Comparison of ENCODE assay signal across 10 cellular contexts in the genomic region with DNA sequence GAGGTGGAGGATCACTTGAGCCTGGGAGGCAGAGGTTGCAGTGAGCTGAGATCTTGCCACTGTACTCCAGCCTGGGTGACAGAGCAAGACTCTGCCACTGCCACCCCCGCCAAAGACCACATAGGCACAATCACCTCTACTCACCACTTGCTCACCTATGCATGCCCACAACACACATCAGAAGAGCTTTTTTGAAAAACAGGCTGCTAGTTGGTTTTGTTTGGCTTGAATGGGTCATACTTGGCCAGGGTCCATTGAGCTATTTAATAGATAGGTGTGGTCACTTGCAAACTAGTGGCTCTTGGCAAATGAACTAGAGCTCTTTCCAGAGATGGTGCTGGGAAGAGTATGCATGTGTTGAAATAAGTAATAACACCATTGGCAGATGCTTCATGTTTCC.
DNase-seq lines count a peak whose midpoint lies in the region; ATAC-seq and TF ChIP-seq lines count a peak whose summit lies in the region.
"Had no signal": no experiment of that assay in that cellular context is flagged by ENCODE, and none has a peak within 500 bp of the region (broad histone marks: within the 10 kb centered on the region; RNA-seq: fewer than 3 reads in every experiment).

No MANE protein-coding gene starts in this region.

- H3K36me3 ChIP-seq in neural progenitor cell = peaks cover 44% of the 10 kb centered on the region

- H3F3A ChIP-seq in neural progenitor cell (ENCODE audit: low read depth) = no peaks in the 10 kb centered on the region

- no peak for TF ChIP-seq CTCF in astrocyte of the spinal cord (IDR thresholded peaks at IDR 0.05; ENCODE audit: low read depth, low read length)
- no peak for TF ChIP-seq CTCF in neural progenitor cell (IDR thresholded peaks at IDR 0.05)
- no peak for TF ChIP-seq CTCF in coronary artery (IDR thresholded peaks at IDR 0.05)

- no peaks in the 10 kb centered on the region for H3K4me1 Mint-ChIP-seq in neural progenitor cell

- peak; percentile 83 for DNase-seq in AG20443 (ENCODE audit: low spot score)
- DNase-seq in astrocyte of the spinal cord (ENCODE audit: low read depth, low spot score) = peak; percentile 59
- peak; percentile 39 for DNase-seq in kidney tubule cell (ENCODE audit: low spot score)
- no peak for DNase-seq in neural progenitor cell (ENCODE audit: low spot score)
- DNase-seq in coronary artery (ENCODE audit: low spot score) = no peak
- no peak for DNase-seq in HuH-7 (ENCODE audit: low spot score)
- DNase-seq: kidney, NCI-H510A treated with DMSO at 0.1 percent for 48 hours had no signal

- no peak overlapping the region for H3K27ac ChIP-seq in neural progenitor cell
- no peak overlapping the region for H3K27ac ChIP-seq in coronary artery

- H3K27me3 Mint-ChIP-seq in neural progenitor cell (ENCODE audit: insufficient read depth, low read depth) = no peaks in the 10 kb centered on the region

- H3K79me2 ChIP-seq in neural progenitor cell (ENCODE audit: low read depth) = no peaks in the 10 kb centered on the region

- TF ChIP-seq EP300 in Ishikawa (IDR thresholded peaks at IDR 0.05; ENCODE audit: borderline replicate concordance) = no peak

- H3K27me3 ChIP-seq in neural progenitor cell = no peaks in the 10 kb centered on the region

- H3K9me3 ChIP-seq in neural progenitor cell (ENCODE audit: low read depth) = no peaks in the 10 kb centered on the region

- H4K20me1 ChIP-seq in neural progenitor cell (ENCODE audit: low read depth) = no peaks in the 10 kb centered on the region

- no peak overlapping the region for H3K4me3 Mint-ChIP-seq in neural progenitor cell

- in situ Hi-C loops in astrocyte of the spinal cord (cut with HindIII; ENCODE audit: low sequenced_read_pairs) = no loop called here

- no peak overlapping the region for H3K9ac ChIP-seq in neural progenitor cell

- H2AFZ ChIP-seq in neural progenitor cell (replicated peaks) = no peak overlapping the region

- no peaks in the 10 kb centered on the region for H3K4me1 ChIP-seq in neural progenitor cell

- TF ChIP-seq RAD21 in Ishikawa (IDR thresholded peaks at IDR 0.05; ENCODE audit: low read depth) = no peak

- no peak overlapping the region for H3K4me2 ChIP-seq in neural progenitor cell

- H3K9me3 Mint-ChIP-seq in neural progenitor cell = no peaks in the 10 kb centered on the region

- H3K27ac Mint-ChIP-seq in neural progenitor cell = no peak overlapping the region

- ATAC-seq in GM21529 (IDR thresholded peaks at IDR 0.05; ENCODE audit: unreplicated experiment) = no peak

- H3K4me3 ChIP-seq in astrocyte of the spinal cord (ENCODE audit: low read depth, low read length) (no peak overlapping the region), neural progenitor cell (no peak overlapping the region), coronary artery (no peak overlapping the region)

- H3K36me3 Mint-ChIP-seq in neural progenitor cell = peaks cover 28% of the 10 kb centered on the region

TF ChIP-seq in Ishikawa, 13 proteins besides CTCF, POLR2A, EP300 and RAD21:
- TF ChIP-seq NFIC (IDR thresholded peaks at IDR 0.05) = peak; percentile 58; the same call in 1 of the 2 replicates
- TF ChIP-seq, protein P1, sequence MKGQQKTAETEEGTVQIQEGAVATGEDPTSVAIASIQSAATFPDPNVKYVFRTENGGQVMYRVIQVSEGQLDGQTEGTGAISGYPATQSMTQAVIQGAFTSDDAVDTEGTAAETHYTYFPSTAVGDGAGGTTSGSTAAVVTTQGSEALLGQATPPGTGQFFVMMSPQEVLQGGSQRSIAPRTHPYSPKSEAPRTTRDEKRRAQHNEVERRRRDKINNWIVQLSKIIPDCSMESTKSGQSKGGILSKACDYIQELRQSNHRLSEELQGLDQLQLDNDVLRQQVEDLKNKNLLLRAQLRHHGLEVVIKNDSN (IDR thresholded peaks at IDR 0.05) = no peak

Comparison
In these comparisons a context has a peak if more than half of its experiments do, and no peak if none do; other contexts are left out.
1. DNase-seq: peak in AG20443 (single experiment), astrocyte of the spinal cord (single experiment) and kidney tubule cell (single experiment); none in neural progenitor cell (single experiment), coronary artery (single experiment) and HuH-7 (single experiment).